Comparison of ENCODE assay signal across 5 cellular contexts in the genomic region with DNA sequence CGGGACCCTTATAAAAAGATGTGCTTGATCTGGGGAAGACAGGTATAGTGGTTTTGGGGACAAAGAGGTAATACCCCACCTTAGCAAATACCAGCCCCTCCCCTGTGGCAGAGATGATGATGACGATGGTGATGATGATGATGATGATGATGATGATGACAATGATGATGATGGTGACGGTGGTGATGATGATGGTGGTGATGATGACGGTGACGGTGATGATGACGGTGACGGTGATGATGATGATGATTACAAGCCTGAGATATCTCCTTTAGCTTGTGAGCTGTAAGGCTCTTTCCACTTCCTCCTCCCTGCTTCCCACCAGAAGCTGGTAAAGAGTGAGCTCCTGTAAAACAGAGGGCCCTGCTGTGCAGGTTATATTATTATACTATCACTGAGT.
"Had no signal": no experiment of that assay in that cellular context is flagged by ENCODE, and none has a peak within 500 bp of the region (broad histone marks: within the 10 kb centered on the region; RNA-seq: fewer than 3 reads in every experiment).

No MANE protein-coding gene starts in this region.

- H2AFZ ChIP-seq: GM23338 had no signal

- H3K4me3 Mint-ChIP-seq: GM23338, H9, HFFc6, IgD-negative memory B cell had no signal

- H3K4me1 Mint-ChIP-seq: IgD-negative memory B cell had no signal

- H3K27ac Mint-ChIP-seq: GM23338, H9, HFFc6, IgD-negative memory B cell had no signal

- DNase-seq: H9, HCEC 1CT, HFFc6 had no signal

- H3K9me3 Mint-ChIP-seq: GM23338, H9, HFFc6, IgD-negative memory B cell had no signal

- H3K4me3 ChIP-seq: GM23338 had no signal

- H3K4me2 ChIP-seq: GM23338 had no signal
